In the genomic region with DNA sequence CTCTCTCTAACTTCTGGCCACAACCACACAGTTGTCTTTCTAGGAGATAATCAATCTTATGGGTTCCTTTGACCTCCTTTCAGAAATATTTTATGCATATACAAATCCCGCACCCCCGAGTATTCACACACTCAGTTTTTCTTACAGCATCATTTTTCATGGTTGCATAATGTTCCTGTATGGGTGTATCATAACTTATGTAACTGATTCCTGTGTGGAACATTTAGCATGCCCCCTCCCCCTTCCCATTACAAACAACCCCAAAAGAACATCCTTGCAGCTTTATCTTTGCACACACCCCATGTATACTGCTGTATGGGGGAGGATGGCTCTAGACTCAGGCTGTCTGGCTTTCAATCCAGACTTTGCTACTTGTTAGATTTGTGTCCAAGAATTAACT, we compare ENCODE assay signal across 9 cellular contexts.
"Had no signal": no experiment of that assay in that cellular context is flagged by ENCODE, and none has a peak within 500 bp of the region (broad histone marks: within the 10 kb centered on the region; RNA-seq: fewer than 3 reads in every experiment).

No MANE protein-coding gene starts in this region.

- FAIRE-seq: H1, H54, HepG2 had no signal

- H3K4me2 ChIP-seq: GM23338 had no signal

- H2AFZ ChIP-seq: GM23338 had no signal

- ATAC-seq: GM23338, HepG2 had no signal

- DNase-seq: H9, HCEC 1CT, HFFc6, KG1 had no signal

- H3K27ac ChIP-seq: HL-60 had no signal

- H3K4me3 ChIP-seq: GM23338 had no signal
